2 cellular contexts compared by ENCODE assay signal in the genomic region with DNA sequence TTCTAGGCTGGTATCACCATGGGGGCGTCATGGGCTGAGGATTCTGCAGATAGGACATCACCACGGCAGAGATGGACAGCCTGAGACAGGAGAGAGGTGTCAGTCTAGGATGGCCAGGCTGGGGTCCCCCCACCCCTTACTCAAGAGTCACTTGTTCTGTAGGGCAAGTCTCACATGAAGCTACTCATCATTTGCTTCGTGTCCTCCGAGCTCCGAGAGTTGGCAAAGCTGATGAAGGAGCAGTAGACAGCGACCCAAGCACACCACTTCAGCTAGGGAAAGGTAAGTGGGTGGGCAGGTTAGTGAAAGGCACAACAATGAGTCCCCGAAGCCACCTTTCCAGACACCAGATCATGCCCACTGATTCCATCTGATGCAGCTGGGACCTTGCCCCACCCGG.
TF ChIP-seq lines count a peak whose summit lies in the region.

No MANE protein-coding gene starts in this region.

TF ChIP-seq in K562, 482 proteins besides CTCF, POLR2A, EP300 and RAD21:
- TF ChIP-seq STAT5A (IDR thresholded peaks at IDR 0.05; ENCODE audit: borderline replicate concordance, low read length) (no peak), SMAD1 (IDR thresholded peaks at IDR 0.05; ENCODE audit: low read depth, low read length, partially characterized antibody) (no peak), ZNF445 (CRISPR knock-in tag; IDR thresholded peaks at IDR 0.05; ENCODE audit: low read depth) (no peak), ATF1 (CRISPR knock-in tag; IDR thresholded peaks at IDR 0.05) (no peak), ATF1 (tag; IDR thresholded peaks at IDR 0.05) (no peak), PPARD (CRISPR knock-in tag; IDR thresholded peaks at IDR 0.05) (no peak), ESRRB (CRISPR knock-in tag; IDR thresholded peaks at IDR 0.05; ENCODE audit: borderline replicate concordance) (no peak)
- TF ChIP-seq, protein P1, sequence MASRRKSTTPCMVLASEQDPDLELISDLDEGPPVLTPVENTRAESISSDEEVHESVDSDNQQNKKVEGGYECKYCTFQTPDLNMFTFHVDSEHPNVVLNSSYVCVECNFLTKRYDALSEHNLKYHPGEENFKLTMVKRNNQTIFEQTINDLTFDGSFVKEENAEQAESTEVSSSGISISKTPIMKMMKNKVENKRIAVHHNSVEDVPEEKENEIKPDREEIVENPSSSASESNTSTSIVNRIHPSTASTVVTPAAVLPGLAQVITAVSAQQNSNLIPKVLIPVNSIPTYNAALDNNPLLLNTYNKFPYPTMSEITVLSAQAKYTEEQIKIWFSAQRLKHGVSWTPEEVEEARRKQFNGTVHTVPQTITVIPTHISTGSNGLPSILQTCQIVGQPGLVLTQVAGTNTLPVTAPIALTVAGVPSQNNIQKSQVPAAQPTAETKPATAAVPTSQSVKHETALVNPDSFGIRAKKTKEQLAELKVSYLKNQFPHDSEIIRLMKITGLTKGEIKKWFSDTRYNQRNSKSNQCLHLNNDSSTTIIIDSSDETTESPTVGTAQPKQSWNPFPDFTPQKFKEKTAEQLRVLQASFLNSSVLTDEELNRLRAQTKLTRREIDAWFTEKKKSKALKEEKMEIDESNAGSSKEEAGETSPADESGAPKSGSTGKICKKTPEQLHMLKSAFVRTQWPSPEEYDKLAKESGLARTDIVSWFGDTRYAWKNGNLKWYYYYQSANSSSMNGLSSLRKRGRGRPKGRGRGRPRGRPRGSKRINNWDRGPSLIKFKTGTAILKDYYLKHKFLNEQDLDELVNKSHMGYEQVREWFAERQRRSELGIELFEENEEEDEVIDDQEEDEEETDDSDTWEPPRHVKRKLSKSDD (conservative IDR thresholded peaks at IDR 0.05; ENCODE audit: low read length): no peak
- TF ChIP-seq, protein P2, sequence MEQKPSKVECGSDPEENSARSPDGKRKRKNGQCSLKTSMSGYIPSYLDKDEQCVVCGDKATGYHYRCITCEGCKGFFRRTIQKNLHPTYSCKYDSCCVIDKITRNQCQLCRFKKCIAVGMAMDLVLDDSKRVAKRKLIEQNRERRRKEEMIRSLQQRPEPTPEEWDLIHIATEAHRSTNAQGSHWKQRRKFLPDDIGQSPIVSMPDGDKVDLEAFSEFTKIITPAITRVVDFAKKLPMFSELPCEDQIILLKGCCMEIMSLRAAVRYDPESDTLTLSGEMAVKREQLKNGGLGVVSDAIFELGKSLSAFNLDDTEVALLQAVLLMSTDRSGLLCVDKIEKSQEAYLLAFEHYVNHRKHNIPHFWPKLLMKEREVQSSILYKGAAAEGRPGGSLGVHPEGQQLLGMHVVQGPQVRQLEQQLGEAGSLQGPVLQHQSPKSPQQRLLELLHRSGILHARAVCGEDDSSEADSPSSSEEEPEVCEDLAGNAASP (IDR thresholded peaks at IDR 0.05): no peak
- TF ChIP-seq, protein P3, sequence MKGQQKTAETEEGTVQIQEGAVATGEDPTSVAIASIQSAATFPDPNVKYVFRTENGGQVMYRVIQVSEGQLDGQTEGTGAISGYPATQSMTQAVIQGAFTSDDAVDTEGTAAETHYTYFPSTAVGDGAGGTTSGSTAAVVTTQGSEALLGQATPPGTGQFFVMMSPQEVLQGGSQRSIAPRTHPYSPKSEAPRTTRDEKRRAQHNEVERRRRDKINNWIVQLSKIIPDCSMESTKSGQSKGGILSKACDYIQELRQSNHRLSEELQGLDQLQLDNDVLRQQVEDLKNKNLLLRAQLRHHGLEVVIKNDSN (CRISPR knock-in tag; IDR thresholded peaks at IDR 0.05): no peak
- TF ChIP-seq, protein P4, sequence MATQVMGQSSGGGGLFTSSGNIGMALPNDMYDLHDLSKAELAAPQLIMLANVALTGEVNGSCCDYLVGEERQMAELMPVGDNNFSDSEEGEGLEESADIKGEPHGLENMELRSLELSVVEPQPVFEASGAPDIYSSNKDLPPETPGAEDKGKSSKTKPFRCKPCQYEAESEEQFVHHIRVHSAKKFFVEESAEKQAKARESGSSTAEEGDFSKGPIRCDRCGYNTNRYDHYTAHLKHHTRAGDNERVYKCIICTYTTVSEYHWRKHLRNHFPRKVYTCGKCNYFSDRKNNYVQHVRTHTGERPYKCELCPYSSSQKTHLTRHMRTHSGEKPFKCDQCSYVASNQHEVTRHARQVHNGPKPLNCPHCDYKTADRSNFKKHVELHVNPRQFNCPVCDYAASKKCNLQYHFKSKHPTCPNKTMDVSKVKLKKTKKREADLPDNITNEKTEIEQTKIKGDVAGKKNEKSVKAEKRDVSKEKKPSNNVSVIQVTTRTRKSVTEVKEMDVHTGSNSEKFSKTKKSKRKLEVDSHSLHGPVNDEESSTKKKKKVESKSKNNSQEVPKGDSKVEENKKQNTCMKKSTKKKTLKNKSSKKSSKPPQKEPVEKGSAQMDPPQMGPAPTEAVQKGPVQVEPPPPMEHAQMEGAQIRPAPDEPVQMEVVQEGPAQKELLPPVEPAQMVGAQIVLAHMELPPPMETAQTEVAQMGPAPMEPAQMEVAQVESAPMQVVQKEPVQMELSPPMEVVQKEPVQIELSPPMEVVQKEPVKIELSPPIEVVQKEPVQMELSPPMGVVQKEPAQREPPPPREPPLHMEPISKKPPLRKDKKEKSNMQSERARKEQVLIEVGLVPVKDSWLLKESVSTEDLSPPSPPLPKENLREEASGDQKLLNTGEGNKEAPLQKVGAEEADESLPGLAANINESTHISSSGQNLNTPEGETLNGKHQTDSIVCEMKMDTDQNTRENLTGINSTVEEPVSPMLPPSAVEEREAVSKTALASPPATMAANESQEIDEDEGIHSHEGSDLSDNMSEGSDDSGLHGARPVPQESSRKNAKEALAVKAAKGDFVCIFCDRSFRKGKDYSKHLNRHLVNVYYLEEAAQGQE (CRISPR knock-in tag; IDR thresholded peaks at IDR 0.05; ENCODE audit: low read depth): no peak
- TF ChIP-seq, protein P5, sequence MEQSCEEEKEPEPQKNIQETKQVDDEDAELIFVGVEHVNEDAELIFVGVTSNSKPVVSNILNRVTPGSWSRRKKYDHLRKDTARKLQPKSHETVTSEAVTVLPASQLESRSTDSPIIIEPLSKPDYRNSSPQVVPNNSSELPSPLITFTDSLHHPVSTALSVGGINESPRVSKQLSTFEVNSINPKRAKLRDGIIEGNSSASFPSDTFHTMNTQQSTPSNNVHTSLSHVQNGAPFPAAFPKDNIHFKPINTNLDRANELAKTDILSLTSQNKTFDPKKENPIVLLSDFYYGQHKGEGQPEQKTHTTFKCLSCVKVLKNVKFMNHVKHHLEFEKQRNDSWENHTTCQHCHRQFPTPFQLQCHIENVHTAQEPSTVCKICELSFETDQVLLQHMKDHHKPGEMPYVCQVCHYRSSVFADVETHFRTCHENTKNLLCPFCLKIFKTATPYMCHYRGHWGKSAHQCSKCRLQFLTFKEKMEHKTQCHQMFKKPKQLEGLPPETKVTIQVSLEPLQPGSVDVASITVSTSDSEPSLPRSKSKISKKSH (CRISPR knock-in tag; IDR thresholded peaks at IDR 0.05): no peak
- TF ChIP-seq, protein P6, sequence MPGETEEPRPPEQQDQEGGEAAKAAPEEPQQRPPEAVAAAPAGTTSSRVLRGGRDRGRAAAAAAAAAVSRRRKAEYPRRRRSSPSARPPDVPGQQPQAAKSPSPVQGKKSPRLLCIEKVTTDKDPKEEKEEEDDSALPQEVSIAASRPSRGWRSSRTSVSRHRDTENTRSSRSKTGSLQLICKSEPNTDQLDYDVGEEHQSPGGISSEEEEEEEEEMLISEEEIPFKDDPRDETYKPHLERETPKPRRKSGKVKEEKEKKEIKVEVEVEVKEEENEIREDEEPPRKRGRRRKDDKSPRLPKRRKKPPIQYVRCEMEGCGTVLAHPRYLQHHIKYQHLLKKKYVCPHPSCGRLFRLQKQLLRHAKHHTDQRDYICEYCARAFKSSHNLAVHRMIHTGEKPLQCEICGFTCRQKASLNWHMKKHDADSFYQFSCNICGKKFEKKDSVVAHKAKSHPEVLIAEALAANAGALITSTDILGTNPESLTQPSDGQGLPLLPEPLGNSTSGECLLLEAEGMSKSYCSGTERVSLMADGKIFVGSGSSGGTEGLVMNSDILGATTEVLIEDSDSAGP (CRISPR knock-in tag; IDR thresholded peaks at IDR 0.05): no peak
TF ChIP-seq in K562: peak in this region for 0.

TF ChIP-seq in HEK293T, 16 proteins besides CTCF, POLR2A, EP300 and RAD21:
- TF ChIP-seq FOXK2 (IDR thresholded peaks at IDR 0.05) (no peak), ZNF384 (IDR thresholded peaks at IDR 0.05) (no peak), TARDBP (IDR thresholded peaks at IDR 0.05) (no peak), HDGF (IDR thresholded peaks at IDR 0.05; ENCODE audit: borderline replicate concordance) (no peak), ELF4 (IDR thresholded peaks at IDR 0.05) (no peak), FOXA1 (IDR thresholded peaks at IDR 0.05) (no peak), SP1 (IDR thresholded peaks at IDR 0.05) (no peak), ARNT (IDR thresholded peaks at IDR 0.05) (no peak), BHLHE40 (IDR thresholded peaks at IDR 0.05; ENCODE audit: borderline replicate concordance) (no peak), CTBP1 (IDR thresholded peaks at IDR 0.05; ENCODE audit: borderline replicate concordance) (no peak), L3MBTL2 (conservative IDR thresholded peaks at IDR 0.05) (no peak), FOXM1 (IDR thresholded peaks at IDR 0.05; ENCODE audit: borderline replicate concordance) (no peak), SUZ12 (IDR thresholded peaks at IDR 0.05) (no peak), LEF1 (IDR thresholded peaks at IDR 0.05; ENCODE audit: borderline replicate concordance) (no peak)
- TF ChIP-seq, protein P7, sequence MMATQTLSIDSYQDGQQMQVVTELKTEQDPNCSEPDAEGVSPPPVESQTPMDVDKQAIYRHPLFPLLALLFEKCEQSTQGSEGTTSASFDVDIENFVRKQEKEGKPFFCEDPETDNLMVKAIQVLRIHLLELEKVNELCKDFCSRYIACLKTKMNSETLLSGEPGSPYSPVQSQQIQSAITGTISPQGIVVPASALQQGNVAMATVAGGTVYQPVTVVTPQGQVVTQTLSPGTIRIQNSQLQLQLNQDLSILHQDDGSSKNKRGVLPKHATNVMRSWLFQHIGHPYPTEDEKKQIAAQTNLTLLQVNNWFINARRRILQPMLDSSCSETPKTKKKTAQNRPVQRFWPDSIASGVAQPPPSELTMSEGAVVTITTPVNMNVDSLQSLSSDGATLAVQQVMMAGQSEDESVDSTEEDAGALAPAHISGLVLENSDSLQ (IDR thresholded peaks at IDR 0.05): no peak
